22 cellular contexts compared by ENCODE assay signal in the genomic region with DNA sequence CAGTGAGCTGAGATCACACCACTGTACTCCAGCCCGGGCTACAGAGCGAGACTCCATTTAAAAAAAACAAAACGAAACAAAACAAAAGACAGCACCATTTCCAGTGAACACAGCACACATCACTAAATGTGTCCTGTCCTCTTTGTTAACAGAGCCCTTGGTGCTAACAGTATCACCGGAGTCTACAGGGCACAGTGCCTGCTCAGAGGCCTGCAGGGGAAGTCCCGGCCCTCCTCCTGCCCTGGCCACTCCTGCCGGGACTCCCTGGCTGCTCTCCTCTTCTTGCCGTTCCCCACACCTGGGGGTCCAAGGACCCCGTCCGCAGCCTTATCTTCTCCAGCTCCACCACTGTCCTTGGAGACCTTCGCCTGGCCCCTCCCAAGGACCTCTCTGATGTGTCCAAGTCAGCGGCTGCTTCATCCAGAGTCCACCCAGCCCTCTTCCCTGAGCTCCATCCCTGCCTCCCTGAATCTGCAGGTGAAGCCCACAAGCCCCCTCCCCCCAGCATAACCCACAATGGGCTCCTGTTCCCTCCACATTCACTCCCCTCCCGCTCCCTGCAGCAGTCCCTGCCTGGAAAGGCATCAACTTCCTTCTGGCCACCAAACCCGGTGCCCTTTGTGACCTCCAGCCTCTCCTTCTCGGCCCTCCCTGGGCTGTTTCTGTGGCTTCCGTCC.
"Had no signal": no experiment of that assay in that cellular context is flagged by ENCODE, and none has a peak within 500 bp of the region (broad histone marks: within the 10 kb centered on the region; RNA-seq: fewer than 3 reads in every experiment).

No MANE protein-coding gene starts in this region.

- H3K36me3 ChIP-seq: prostate gland, right atrium auricular region, sigmoid colon, thoracic aorta, upper lobe of right lung, uterus had no signal

- H3K4me2 ChIP-seq: hepatocyte had no signal

- H3K27me3 ChIP-seq: dorsolateral prefrontal cortex, gastrocnemius medialis, hepatocyte, right atrium auricular region, sigmoid colon, spleen, tibial nerve, upper lobe of right lung, uterus had no signal

- H3K36me3 Mint-ChIP-seq: natural killer cell had no signal

- H3K4me1 ChIP-seq: gastrocnemius medialis, prostate gland, right atrium auricular region, sigmoid colon, tibial nerve, upper lobe of right lung, uterus had no signal

- H3K27me3 Mint-ChIP-seq: memory B cell; stimulated activated memory B cell treated with anti-CD40 and anti-IgM and Interleukin-4, amounts not matched to agents 10 μg/mL and 1 μg/mL and 100 μg/mL, for 72 hours; stimulated activated naive CD8-positive, alpha-beta T cell treated with anti-CD3 and anti-CD28 coated beads, Interleukin-15, Interleukin-2, amounts not matched to agents 100 ng/mL and 50 ng/mL, for 24 hours had no signal

- H3K27ac ChIP-seq: dorsolateral prefrontal cortex, gastrocnemius medialis, hepatocyte, prostate gland, right atrium auricular region, sigmoid colon, spleen, thoracic aorta, tibial nerve, upper lobe of right lung, uterus had no signal

- H3K79me2 ChIP-seq: hepatocyte had no signal

- H3K4me1 Mint-ChIP-seq: natural killer cell, neural crest cell had no signal

- H2AFZ ChIP-seq: hepatocyte had no signal

- H3K4me3 Mint-ChIP-seq: memory B cell; natural killer cell; neural crest cell; stimulated activated memory B cell treated with anti-CD40 and anti-IgM and Interleukin-4, amounts not matched to agents 10 μg/mL and 1 μg/mL and 100 μg/mL, for 72 hours; stimulated activated naive CD8-positive, alpha-beta T cell treated with anti-CD3 and anti-CD28 coated beads, Interleukin-15, Interleukin-2, amounts not matched to agents 100 ng/mL and 50 ng/mL, for 24 hours had no signal

- H3K9me3 Mint-ChIP-seq: memory B cell; natural killer cell; neural crest cell; stimulated activated memory B cell treated with anti-CD40 and anti-IgM and Interleukin-4, amounts not matched to agents 10 μg/mL and 1 μg/mL and 100 μg/mL, for 72 hours; stimulated activated naive CD8-positive, alpha-beta T cell treated with anti-CD3 and anti-CD28 coated beads, Interleukin-15, Interleukin-2, amounts not matched to agents 100 ng/mL and 50 ng/mL, for 24 hours had no signal

- H3K27ac Mint-ChIP-seq: memory B cell; natural killer cell; stimulated activated memory B cell treated with anti-CD40 and anti-IgM and Interleukin-4, amounts not matched to agents 10 μg/mL and 1 μg/mL and 100 μg/mL, for 72 hours; stimulated activated naive CD8-positive, alpha-beta T cell treated with anti-CD3 and anti-CD28 coated beads, Interleukin-15, Interleukin-2, amounts not matched to agents 100 ng/mL and 50 ng/mL, for 24 hours had no signal

- FAIRE-seq: colon, kidney had no signal

- ATAC-seq: gastrocnemius medialis; natural killer cell; stimulated activated memory B cell treated with anti-CD40 and anti-IgM and Interleukin-4, amounts not matched to agents 10 μg/mL and 1 μg/mL and 100 μg/mL, for 72 hours; upper lobe of right lung had no signal

- DNase-seq: dorsolateral prefrontal cortex; effector CD4-positive, alpha-beta T cell; gastrocnemius medialis; head of caudate nucleus; natural killer cell; sigmoid colon; spleen; stimulated activated CD4-positive, alpha-beta T cell treated with anti-CD3 and anti-CD28 coated beads, Interleukin-4, amount 100 ng/mL, for 4 hours; upper lobe of right lung; uterus had no signal

- H3K4me3 ChIP-seq: dorsolateral prefrontal cortex, gastrocnemius medialis, hepatocyte, lung, prostate gland, right atrium auricular region, sigmoid colon, spleen, thoracic aorta, tibial nerve, upper lobe of right lung, uterus had no signal

- H3K9me3 ChIP-seq: gastrocnemius medialis, prostate gland, right atrium auricular region, sigmoid colon, spleen, thoracic aorta, tibial nerve, upper lobe of right lung, uterus had no signal
